In the genomic region with DNA sequence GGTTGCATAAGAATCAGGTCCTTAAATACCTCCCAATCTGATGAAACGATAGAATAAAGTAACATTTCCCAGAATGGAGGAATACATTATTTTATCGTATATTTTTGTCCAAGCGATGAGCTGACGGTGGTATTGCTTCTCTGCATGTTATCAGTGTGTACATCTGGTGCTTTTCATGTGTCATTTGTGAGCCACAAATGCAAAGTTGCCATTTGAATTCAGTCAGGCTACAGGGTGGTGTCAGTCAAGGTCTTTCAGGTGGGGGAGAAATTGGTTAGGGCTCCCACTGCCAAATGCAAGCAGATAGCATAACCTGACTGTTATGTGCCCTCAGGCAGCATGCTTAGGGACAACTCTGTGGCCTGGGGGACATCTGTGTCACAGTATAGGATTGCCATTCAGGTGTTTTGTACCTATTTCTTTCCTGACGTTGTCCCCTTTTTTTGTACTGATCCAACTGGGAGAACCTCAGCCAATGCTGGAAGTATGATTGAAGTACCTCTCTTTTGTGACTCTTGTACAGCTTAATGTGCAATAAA, we compare ENCODE assay signal across 1 cellular context.
TF ChIP-seq lines count a peak whose summit lies in the region.

No MANE protein-coding gene starts in this region.

TF ChIP-seq in K562, 482 proteins besides CTCF, POLR2A, EP300 and RAD21 (continued from another document):
- TF ChIP-seq, protein P1, sequence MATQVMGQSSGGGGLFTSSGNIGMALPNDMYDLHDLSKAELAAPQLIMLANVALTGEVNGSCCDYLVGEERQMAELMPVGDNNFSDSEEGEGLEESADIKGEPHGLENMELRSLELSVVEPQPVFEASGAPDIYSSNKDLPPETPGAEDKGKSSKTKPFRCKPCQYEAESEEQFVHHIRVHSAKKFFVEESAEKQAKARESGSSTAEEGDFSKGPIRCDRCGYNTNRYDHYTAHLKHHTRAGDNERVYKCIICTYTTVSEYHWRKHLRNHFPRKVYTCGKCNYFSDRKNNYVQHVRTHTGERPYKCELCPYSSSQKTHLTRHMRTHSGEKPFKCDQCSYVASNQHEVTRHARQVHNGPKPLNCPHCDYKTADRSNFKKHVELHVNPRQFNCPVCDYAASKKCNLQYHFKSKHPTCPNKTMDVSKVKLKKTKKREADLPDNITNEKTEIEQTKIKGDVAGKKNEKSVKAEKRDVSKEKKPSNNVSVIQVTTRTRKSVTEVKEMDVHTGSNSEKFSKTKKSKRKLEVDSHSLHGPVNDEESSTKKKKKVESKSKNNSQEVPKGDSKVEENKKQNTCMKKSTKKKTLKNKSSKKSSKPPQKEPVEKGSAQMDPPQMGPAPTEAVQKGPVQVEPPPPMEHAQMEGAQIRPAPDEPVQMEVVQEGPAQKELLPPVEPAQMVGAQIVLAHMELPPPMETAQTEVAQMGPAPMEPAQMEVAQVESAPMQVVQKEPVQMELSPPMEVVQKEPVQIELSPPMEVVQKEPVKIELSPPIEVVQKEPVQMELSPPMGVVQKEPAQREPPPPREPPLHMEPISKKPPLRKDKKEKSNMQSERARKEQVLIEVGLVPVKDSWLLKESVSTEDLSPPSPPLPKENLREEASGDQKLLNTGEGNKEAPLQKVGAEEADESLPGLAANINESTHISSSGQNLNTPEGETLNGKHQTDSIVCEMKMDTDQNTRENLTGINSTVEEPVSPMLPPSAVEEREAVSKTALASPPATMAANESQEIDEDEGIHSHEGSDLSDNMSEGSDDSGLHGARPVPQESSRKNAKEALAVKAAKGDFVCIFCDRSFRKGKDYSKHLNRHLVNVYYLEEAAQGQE (CRISPR knock-in tag; IDR thresholded peaks at IDR 0.05; ENCODE audit: low read depth): no peak
- TF ChIP-seq ZNF174 (CRISPR knock-in tag; IDR thresholded peaks at IDR 0.05): no peak
- peak; percentile 21; the same call in 1 of the 2 replicates for TF ChIP-seq ARID1B (IDR thresholded peaks at IDR 0.05)
- TF ChIP-seq, protein P2, sequence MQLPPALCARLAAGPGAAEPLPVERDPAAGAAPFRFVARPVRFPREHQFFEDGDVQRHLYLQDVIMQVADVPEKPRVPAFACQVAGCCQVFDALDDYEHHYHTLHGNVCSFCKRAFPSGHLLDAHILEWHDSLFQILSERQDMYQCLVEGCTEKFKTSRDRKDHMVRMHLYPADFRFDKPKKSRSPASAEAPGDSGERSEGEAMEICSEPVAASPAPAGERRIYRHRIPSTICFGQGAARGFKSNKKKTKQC (CRISPR knock-in tag; IDR thresholded peaks at IDR 0.05): no peak
- TF ChIP-seq, protein P3, sequence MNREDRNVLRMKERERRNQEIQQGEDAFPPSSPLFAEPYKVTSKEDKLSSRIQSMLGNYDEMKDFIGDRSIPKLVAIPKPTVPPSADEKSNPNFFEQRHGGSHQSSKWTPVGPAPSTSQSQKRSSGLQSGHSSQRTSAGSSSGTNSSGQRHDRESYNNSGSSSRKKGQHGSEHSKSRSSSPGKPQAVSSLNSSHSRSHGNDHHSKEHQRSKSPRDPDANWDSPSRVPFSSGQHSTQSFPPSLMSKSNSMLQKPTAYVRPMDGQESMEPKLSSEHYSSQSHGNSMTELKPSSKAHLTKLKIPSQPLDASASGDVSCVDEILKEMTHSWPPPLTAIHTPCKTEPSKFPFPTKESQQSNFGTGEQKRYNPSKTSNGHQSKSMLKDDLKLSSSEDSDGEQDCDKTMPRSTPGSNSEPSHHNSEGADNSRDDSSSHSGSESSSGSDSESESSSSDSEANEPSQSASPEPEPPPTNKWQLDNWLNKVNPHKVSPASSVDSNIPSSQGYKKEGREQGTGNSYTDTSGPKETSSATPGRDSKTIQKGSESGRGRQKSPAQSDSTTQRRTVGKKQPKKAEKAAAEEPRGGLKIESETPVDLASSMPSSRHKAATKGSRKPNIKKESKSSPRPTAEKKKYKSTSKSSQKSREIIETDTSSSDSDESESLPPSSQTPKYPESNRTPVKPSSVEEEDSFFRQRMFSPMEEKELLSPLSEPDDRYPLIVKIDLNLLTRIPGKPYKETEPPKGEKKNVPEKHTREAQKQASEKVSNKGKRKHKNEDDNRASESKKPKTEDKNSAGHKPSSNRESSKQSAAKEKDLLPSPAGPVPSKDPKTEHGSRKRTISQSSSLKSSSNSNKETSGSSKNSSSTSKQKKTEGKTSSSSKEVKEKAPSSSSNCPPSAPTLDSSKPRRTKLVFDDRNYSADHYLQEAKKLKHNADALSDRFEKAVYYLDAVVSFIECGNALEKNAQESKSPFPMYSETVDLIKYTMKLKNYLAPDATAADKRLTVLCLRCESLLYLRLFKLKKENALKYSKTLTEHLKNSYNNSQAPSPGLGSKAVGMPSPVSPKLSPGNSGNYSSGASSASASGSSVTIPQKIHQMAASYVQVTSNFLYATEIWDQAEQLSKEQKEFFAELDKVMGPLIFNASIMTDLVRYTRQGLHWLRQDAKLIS (CRISPR knock-in tag; IDR thresholded peaks at IDR 0.05): no peak
- peak; percentile 63; the same call in 1 of the 2 replicates for TF ChIP-seq ZNF764 (CRISPR knock-in tag; IDR thresholded peaks at IDR 0.05; ENCODE audit: low read depth)
- TF ChIP-seq SMARCB1 (IDR thresholded peaks at IDR 0.05; ENCODE audit: insufficient read length, low read depth): no peak
- TF ChIP-seq CEBPG (CRISPR knock-in tag; IDR thresholded peaks at IDR 0.05): no peak
- peak; percentile 26 to 48; a peak in 2 of 4 replicates for TF ChIP-seq CEBPG (tag; conservative IDR thresholded peaks at IDR 0.05 in 1 of 2, IDR thresholded peaks at IDR 0.05 in 1 of 2)
- TF ChIP-seq, protein P4, sequence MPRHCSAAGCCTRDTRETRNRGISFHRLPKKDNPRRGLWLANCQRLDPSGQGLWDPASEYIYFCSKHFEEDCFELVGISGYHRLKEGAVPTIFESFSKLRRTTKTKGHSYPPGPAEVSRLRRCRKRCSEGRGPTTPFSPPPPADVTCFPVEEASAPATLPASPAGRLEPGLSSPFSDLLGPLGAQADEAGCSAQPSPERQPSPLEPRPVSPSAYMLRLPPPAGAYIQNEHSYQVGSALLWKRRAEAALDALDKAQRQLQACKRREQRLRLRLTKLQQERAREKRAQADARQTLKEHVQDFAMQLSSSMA (CRISPR knock-in tag; IDR thresholded peaks at IDR 0.05): no peak
- TF ChIP-seq RAD51 (IDR thresholded peaks at IDR 0.05; ENCODE audit: borderline replicate concordance, low read depth): no peak
- TF ChIP-seq SRF (CRISPR knock-in tag; IDR thresholded peaks at IDR 0.05): no peak
- TF ChIP-seq ZNF212 (CRISPR knock-in tag; IDR thresholded peaks at IDR 0.05): no peak
- no peak for TF ChIP-seq SMC3 (conservative IDR thresholded peaks at IDR 0.05; ENCODE audit: insufficient read depth, low read depth, low read length)
- TF ChIP-seq, protein P5, sequence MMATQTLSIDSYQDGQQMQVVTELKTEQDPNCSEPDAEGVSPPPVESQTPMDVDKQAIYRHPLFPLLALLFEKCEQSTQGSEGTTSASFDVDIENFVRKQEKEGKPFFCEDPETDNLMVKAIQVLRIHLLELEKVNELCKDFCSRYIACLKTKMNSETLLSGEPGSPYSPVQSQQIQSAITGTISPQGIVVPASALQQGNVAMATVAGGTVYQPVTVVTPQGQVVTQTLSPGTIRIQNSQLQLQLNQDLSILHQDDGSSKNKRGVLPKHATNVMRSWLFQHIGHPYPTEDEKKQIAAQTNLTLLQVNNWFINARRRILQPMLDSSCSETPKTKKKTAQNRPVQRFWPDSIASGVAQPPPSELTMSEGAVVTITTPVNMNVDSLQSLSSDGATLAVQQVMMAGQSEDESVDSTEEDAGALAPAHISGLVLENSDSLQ (IDR thresholded peaks at IDR 0.05): peak; percentile 52; the same call in 1 of the 2 replicates
- TF ChIP-seq CBX2 (IDR thresholded peaks at IDR 0.05; ENCODE audit: insufficient read depth, low read length, poor library complexity, severe bottlenecking): no peak
- no peak for TF ChIP-seq ELK1 (CRISPR knock-in tag; IDR thresholded peaks at IDR 0.05)
- no peak for TF ChIP-seq SRSF3 (IDR thresholded peaks at IDR 0.05; ENCODE audit: insufficient read depth, low read length)
- TF ChIP-seq FOSL1 (tag; conservative IDR thresholded peaks at IDR 0.05): peak; percentile 71
